9 cellular contexts compared by ENCODE assay signal in genomic region chr6:5085638-5086293, GRCh38. TPM values are rescaled to one million over a fixed set of nuclear protein-coding genes. Genes with fewer than 3 reads are reported as not detected.
A peak's percentile ranks its signal among the peaks of the same experiment; 100 is the strongest.
DNase-seq lines count a peak whose midpoint lies in the region; ATAC-seq, FAIRE-seq and TF ChIP-seq lines count a peak whose summit lies in the region.
"Had no signal": no experiment of that assay in that cellular context is flagged by ENCODE, and none has a peak within 500 bp of the region (broad histone marks: within the 10 kb centered on the region; RNA-seq: fewer than 3 reads in every experiment).

No MANE protein-coding gene starts in this region.

- H3K27me3 Mint-ChIP-seq in memory B cell: peaks cover 15% of the 10 kb centered on the region

- no peaks in the 10 kb centered on the region for H3K36me3 ChIP-seq in vagina

- peak overlapping the region; percentile 72 to 92 for H3K27ac ChIP-seq in coronary artery
- peak overlapping the region; percentile 88 for H3K27ac ChIP-seq in vagina

- no peak for FAIRE-seq in GM12891 (lab: Jason Lieb, UNC)
- FAIRE-seq: endometrium had no signal

- ATAC-seq in memory B cell (ENCODE audit: low read depth): peak; percentile 23

- H3K36me3 Mint-ChIP-seq in memory B cell: no peaks in the 10 kb centered on the region

- intact Hi-C loops in vagina (cut with DNase I): no loop called here

- peaks cover 38% of the 10 kb centered on the region for H3K4me1 ChIP-seq in vagina

- H3K27ac Mint-ChIP-seq in memory B cell: no peak overlapping the region

- TF ChIP-seq CTCF in AG10803 (conservative IDR thresholded peaks at IDR 0.05; ENCODE audit: low read length) (no peak), GM20000 (IDR thresholded peaks at IDR 0.05; ENCODE audit: extremely low read depth, missing control alignments) (no peak), coronary artery (IDR thresholded peaks at IDR 0.05) (no peak), vagina (IDR thresholded peaks at IDR 0.05) (no peak)

- no peaks in the 10 kb centered on the region for H3K9me3 Mint-ChIP-seq in memory B cell

- DNase-seq in AG10803 (ENCODE audit: low read depth): peak; percentile 36
- peak; percentile 63 for DNase-seq in GM20000 (ENCODE audit: low spot score)
- DNase-seq in NCI-H2227 (lab: John Stamatoyannopoulos, UW; ENCODE audit: unreplicated experiment): peak; percentile 81
- DNase-seq in coronary artery (ENCODE audit: low spot score): no peak
- peak in 1 of 2 donors; percentile 27 for DNase-seq in memory B cell (ENCODE audit: low spot score in 2 of 2)
- DNase-seq in vagina (ENCODE audit: extremely low spot score in 2 of 2): peak in 1 of 2 donors; percentile 64
- no peak for DNase-seq in GDM1 (lab: John Stamatoyannopoulos, UW)
- no peak for DNase-seq in GM12891 (ENCODE audit: insufficient read length, low spot score)

- TF ChIP-seq POLR2A in vagina (IDR thresholded peaks at IDR 0.05) (no peak), GM12891 (IDR thresholded peaks at IDR 0.05; ENCODE audit: low read depth, low read length) (no peak)

- H3K4me1 Mint-ChIP-seq in memory B cell: peaks cover 5% of the 10 kb centered on the region

- H3K4me3 Mint-ChIP-seq in memory B cell: peak overlapping the region; percentile 71

- H3K27me3 ChIP-seq in vagina: no peaks in the 10 kb centered on the region

- no peaks in the 10 kb centered on the region for H3K9me3 ChIP-seq in vagina

- H3K4me3 ChIP-seq in AG10803 (ENCODE audit: low read length) (peak overlapping the region; percentile 62), coronary artery (peak overlapping the region; percentile 93), vagina (peak overlapping the region; percentile 66 to 71)

TF ChIP-seq in GM12891, 5 proteins besides CTCF, POLR2A, EP300 and RAD21:
- no peak for TF ChIP-seq POU2F2 (IDR thresholded peaks at IDR 0.05; ENCODE audit: low read depth, low read length)
- no peak for TF ChIP-seq POLR2AphosphoS5 (IDR thresholded peaks at IDR 0.05; ENCODE audit: low read depth, low read length)
- TF ChIP-seq SPI1 (IDR thresholded peaks at IDR 0.05; ENCODE audit: low read depth, low read length): no peak

RNA-seq across cellular contexts. Expression of gene PPP1R3G, which starts 0.6 kb away (rescaled TPM):
- total RNA-seq in vagina: 4.4 TPM
- polyA plus RNA-seq in GM12891 (2012; ENCODE audit: low read depth, missing spikeins): 0.41 TPM

Comparison
In these comparisons a context has a peak if more than half of its experiments do, and no peak if none do; other contexts are left out.
1. DNase-seq: peak in AG10803 (single experiment), GM20000 (single experiment) and NCI-H2227 (single experiment); none in coronary artery (single experiment), GDM1 (single experiment) and GM12891 (single experiment).
2. Peak in every context shown above with its lines, with median percentiles within 50 percentile points of each other: H3K4me3 ChIP-seq.